17 cellular contexts compared by ENCODE assay signal in the genomic region with DNA sequence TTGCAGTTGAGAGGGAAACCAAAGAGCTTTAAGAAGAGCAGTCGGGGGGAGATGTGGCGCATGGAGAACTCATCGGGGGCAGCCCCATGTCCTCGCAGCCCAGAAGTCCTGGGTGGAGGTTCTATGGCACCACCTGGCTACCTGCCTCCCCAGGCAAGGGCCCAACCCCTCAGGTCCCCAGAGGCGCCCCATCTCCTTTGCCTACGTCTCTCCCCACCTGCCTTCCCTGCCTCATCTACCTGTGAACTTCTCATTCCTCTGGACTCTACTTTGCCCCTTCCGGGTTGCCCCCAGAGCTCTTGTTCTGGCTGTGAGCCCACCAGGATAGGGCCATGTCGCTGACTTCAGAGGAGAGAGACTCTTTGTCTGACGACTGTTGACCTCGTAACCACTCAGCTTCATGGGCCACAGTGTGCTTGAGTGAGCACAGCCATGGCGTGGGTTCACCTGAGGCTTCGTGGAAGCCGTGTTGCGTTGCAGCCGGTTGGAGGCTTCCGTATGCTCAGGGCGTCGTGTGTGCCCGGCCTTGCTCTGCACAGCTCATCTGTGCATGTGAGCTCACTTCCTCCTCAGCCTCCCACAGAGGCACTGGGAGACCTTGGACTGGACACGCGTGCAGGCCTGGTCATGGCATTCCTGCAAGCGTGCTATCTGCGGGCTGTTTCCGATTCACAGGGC. TPM values are rescaled to one million over a fixed set of nuclear protein-coding genes. Genes with fewer than 3 reads are reported as not detected.
"Had no signal": no experiment of that assay in that cellular context is flagged by ENCODE, and none has a peak within 500 bp of the region (broad histone marks: within the 10 kb centered on the region; RNA-seq: fewer than 3 reads in every experiment).

No MANE protein-coding gene starts in this region.

- H3K4me3 ChIP-seq: neural progenitor cell, pancreas, SK-N-MC, tibial artery, uterus had no signal

- DNase-seq: activated CD4-positive, CD25-positive, alpha-beta regulatory T cell treated with anti-CD3 and anti-CD28 coated beads, Interleukin-2, amount 50 U/mL, for 72 hours; brain microvascular endothelial cell; dermis blood vessel endothelial cell; effector memory CD8-positive, alpha-beta T cell; foreskin keratinocyte; head of caudate nucleus; immature natural killer cell; mammary epithelial cell; stimulated activated CD4-positive, alpha-beta T cell treated with anti-CD3 and anti-CD28 coated beads, Interleukin-12 subunit alpha, Interleukin-12 subunit beta, amount 100 ng/mL, for 4 hours; stimulated activated CD4-positive, alpha-beta T cell treated with anti-CD3 and anti-CD28 coated beads, Interleukin-2, amount 100 ng/mL, for 24 hours; tibial artery; uterus had no signal

- H3K36me3 Mint-ChIP-seq: activated naive CD4-positive, alpha-beta T cell treated with anti-CD3 and anti-CD28 coated beads, Interleukin-2, amount 50 U/mL, for 72 hours had no signal

- H3K27ac Mint-ChIP-seq: effector memory CD8-positive, alpha-beta T cell; neural progenitor cell had no signal

- H3K4me3 Mint-ChIP-seq: effector memory CD8-positive, alpha-beta T cell; immature natural killer cell; neural progenitor cell had no signal

- ATAC-seq: effector memory CD8-positive, alpha-beta T cell; foreskin keratinocyte; pancreas had no signal

- H3K27me3 ChIP-seq: brain microvascular endothelial cell, foreskin keratinocyte, neural progenitor cell, pancreas, uterus had no signal

- H3K36me3 ChIP-seq: brain microvascular endothelial cell, neural progenitor cell, pancreas, tibial artery, uterus had no signal

- H3K4me1 ChIP-seq: pancreas, tibial artery, uterus had no signal

- H3K9me3 Mint-ChIP-seq: activated naive CD4-positive, alpha-beta T cell treated with anti-CD3 and anti-CD28 coated beads, Interleukin-2, amount 50 U/mL, for 72 hours; effector memory CD8-positive, alpha-beta T cell had no signal

- H3K9me3 ChIP-seq: pancreas, tibial artery, uterus had no signal

- H3K27ac ChIP-seq: brain microvascular endothelial cell, foreskin keratinocyte, neural progenitor cell, pancreas, SK-N-MC, tibial artery, uterus had no signal

RNA-seq across cellular contexts. Expression of a gene that starts 50.8 kb away (rescaled TPM):
- total RNA-seq: activated naive CD4-positive, alpha-beta T cell treated with anti-CD3 and anti-CD28 coated beads, Interleukin-2, amount 50 U/mL, for 72 hours; cerebellum; dermis blood vessel endothelial cell; foreskin keratinocyte; mammary epithelial cell; pancreas; uterus had no signal
- polyA plus RNA-seq: foreskin keratinocyte, immature natural killer cell, mammary epithelial cell, pancreas had no signal
